2 cellular contexts compared by ENCODE assay signal in genomic region chr5:121805251-121805650, GRCh38. TPM values are rescaled to one million over a fixed set of nuclear protein-coding genes. Genes with fewer than 3 reads are reported as not detected.
"Had no signal": no experiment of that assay in that cellular context is flagged by ENCODE, and none has a peak within 500 bp of the region (broad histone marks: within the 10 kb centered on the region; RNA-seq: fewer than 3 reads in every experiment).

No MANE protein-coding gene starts in this region.

RNA-seq across cellular contexts. Expression of gene FTMT, which starts 46.4 kb away (rescaled TPM):
- total RNA-seq: G401, GM12878 had no signal
- polyA plus RNA-seq: GM12878 had no signal
